ENCODE assay signal across 8 cellular contexts in the genomic region with DNA sequence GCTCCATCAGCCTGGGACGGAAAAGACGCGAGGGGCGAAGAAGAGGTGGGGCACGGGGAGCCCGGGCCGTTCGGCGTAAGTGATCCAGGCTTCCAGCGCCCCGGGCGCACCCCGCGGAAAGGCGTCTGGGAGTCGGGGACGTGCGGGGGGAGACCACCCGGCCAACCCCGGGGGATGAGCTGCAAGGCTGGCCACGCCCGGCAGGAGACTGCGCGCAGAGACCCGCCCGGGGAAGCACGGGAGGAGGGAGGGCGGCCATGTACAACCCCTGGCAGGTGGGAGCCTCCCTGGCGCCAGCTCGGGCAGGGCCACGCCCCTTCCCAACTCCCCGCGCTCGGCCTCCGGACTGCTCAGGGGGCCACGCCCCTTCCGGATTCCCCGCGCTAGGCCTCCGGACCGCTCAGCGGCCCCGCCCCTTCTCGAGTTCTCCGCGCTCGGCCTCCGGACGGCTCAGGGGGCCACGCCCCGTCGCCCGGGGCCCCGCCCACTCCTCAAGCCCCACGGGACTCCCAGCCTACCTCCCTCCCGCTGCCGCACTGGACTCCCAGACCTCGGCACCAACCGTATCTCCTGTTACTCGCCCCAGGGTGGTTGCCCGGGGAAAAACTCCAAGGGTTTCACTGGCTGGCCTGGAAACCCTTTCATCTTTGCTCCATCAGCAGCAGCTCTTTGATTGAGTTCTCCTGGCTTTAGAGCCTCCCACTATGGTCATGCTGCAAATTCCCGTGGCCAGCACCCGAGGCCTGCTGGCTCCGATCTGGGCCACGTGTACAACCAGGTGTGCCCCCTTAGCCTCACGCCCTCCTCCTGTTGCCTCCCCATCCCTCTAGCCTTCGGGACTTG.
DNase-seq lines count a peak whose midpoint lies in the region; ATAC-seq, FAIRE-seq and TF ChIP-seq lines count a peak whose summit lies in the region.

No MANE protein-coding gene starts in this region.

- peak; percentile 67 for DNase-seq in GM12864 (ENCODE audit: low read depth)
- peak; percentile 36 for DNase-seq in NCI-H1417 treated with DMSO at 0.1 percent for 48 hours (lab: John Stamatoyannopoulos, UW)
- DNase-seq in T-helper 2 cell treated with Interferon-gamma antibody and Interleukin-4, amounts not matched to agents 5 μg/mL and 100 μg/mL, for 36 hours (ENCODE audit: low spot score), result peak; percentile 91
- peak; percentile 77 for DNase-seq in astrocyte (ENCODE audit: low read depth)
- peak; percentile 95 for DNase-seq in hepatic stellate cell (ENCODE audit: low spot score)
- peak; percentile 68 for DNase-seq in pulmonary artery endothelial cell (ENCODE audit: low read depth, low spot score)
- peak; percentile 100 for DNase-seq in urothelium cell line (ENCODE audit: low spot score)

- H3K36me3 Mint-ChIP-seq in T-helper 2 cell treated with Interferon-gamma antibody and Interleukin-4, amounts not matched to agents 5 μg/mL and 100 μg/mL, for 36 hours (ENCODE audit: low read depth), result no peaks in the 10 kb centered on the region
- H3K36me3 Mint-ChIP-seq in astrocyte (ENCODE audit: low read depth, unreplicated experiment), result no peaks in the 10 kb centered on the region

- H3K9ac ChIP-seq in astrocyte (ENCODE audit: low read length), result peak overlapping the region; percentile 78

- no peaks in the 10 kb centered on the region for H3K27me3 Mint-ChIP-seq in T-helper 2 cell treated with Interferon-gamma antibody and Interleukin-4, amounts not matched to agents 5 μg/mL and 100 μg/mL, for 36 hours (ENCODE audit: low read depth)
- H3K27me3 Mint-ChIP-seq in astrocyte (ENCODE audit: low read depth, unreplicated experiment), result peaks cover 19% of the 10 kb centered on the region

- FAIRE-seq in astrocyte (lab: Jason Lieb, UNC) (no peak), urothelium cell line (lab: Jason Lieb, UNC) (peak; percentile 89)

- H3K9me3 ChIP-seq in astrocyte (ENCODE audit: insufficient read depth, low read depth, low read length), result no peaks in the 10 kb centered on the region

- H3K4me3 ChIP-seq in GM12864 (ENCODE audit: low read depth, low read length) (peak overlapping the region; percentile 66), astrocyte (ENCODE audit: insufficient read depth, low read depth, low read length) (peak overlapping the region; percentile 71)

- H3K36me3 ChIP-seq in astrocyte (ENCODE audit: insufficient read depth, low read length), result no peaks in the 10 kb centered on the region

- peaks cover 3% of the 10 kb centered on the region for H3K27me3 ChIP-seq in astrocyte (ENCODE audit: insufficient read depth, low read length)

- H3K79me2 ChIP-seq in astrocyte (ENCODE audit: insufficient read depth, low read length), result no peaks in the 10 kb centered on the region

- peak; percentile 99 for ATAC-seq in HG02678 (IDR thresholded peaks at IDR 0.05; ENCODE audit: unreplicated experiment)

- TF ChIP-seq CTCF in GM12864 (IDR thresholded peaks at IDR 0.05; ENCODE audit: low read depth, low read length, missing control alignments), result no peak
- TF ChIP-seq CTCF in astrocyte (IDR thresholded peaks at IDR 0.05; ENCODE audit: insufficient read depth, low read depth, low read length), result no peak

- H3K27ac ChIP-seq in astrocyte (ENCODE audit: low read depth, low read length), result peak overlapping the region; percentile 50

- no peak overlapping the region for H3K27ac Mint-ChIP-seq in T-helper 2 cell treated with Interferon-gamma antibody and Interleukin-4, amounts not matched to agents 5 μg/mL and 100 μg/mL, for 36 hours
- H3K27ac Mint-ChIP-seq in astrocyte (ENCODE audit: unreplicated experiment), result no peak overlapping the region

- H3K4me2 ChIP-seq in astrocyte (ENCODE audit: low read length), result peak overlapping the region; percentile 88

- H3K4me1 Mint-ChIP-seq in T-helper 2 cell treated with Interferon-gamma antibody and Interleukin-4, amounts not matched to agents 5 μg/mL and 100 μg/mL, for 36 hours (ENCODE audit: low read depth), result peaks cover 9% of the 10 kb centered on the region
- H3K4me1 Mint-ChIP-seq in astrocyte (ENCODE audit: low read depth, unreplicated experiment), result peaks cover 4% of the 10 kb centered on the region

- H3K4me3 Mint-ChIP-seq in T-helper 2 cell treated with Interferon-gamma antibody and Interleukin-4, amounts not matched to agents 5 μg/mL and 100 μg/mL, for 36 hours, result peak overlapping the region; percentile 89
- peak overlapping the region; percentile 85 for H3K4me3 Mint-ChIP-seq in astrocyte (ENCODE audit: unreplicated experiment)

- H3K9me3 Mint-ChIP-seq in T-helper 2 cell treated with Interferon-gamma antibody and Interleukin-4, amounts not matched to agents 5 μg/mL and 100 μg/mL, for 36 hours, result no peaks in the 10 kb centered on the region
- no peaks in the 10 kb centered on the region for H3K9me3 Mint-ChIP-seq in astrocyte (ENCODE audit: unreplicated experiment)

- H2AFZ ChIP-seq in astrocyte (ENCODE audit: low read depth, low read length), result peak overlapping the region; percentile 90

- H3K4me1 ChIP-seq in astrocyte (ENCODE audit: insufficient read depth, low read length), result peaks cover 6% of the 10 kb centered on the region

- no peaks in the 10 kb centered on the region for H4K20me1 ChIP-seq in astrocyte (ENCODE audit: insufficient read depth, low read length)

Comparison
In these comparisons a context has a peak if more than half of its experiments do, and no peak if none do; other contexts are left out.
1. Peak in every context shown above with its lines: DNase-seq, ATAC-seq, H3K4me3 ChIP-seq and H3K27ac ChIP-seq.
2. DNase-seq: peak in every context shown above with its lines; median percentile 100 in urothelium cell line; 95 in hepatic stellate cell; 91 in T-helper 2 cell treated with Interferon-gamma antibody and Interleukin-4, amounts not matched to agents 5 μg/mL and 100 μg/mL, for 36 hours; 77 in astrocyte; 68 in pulmonary artery endothelial cell; 67 in GM12864; 36 in NCI-H1417 treated with DMSO at 0.1 percent for 48 hours.